15 cellular contexts compared by ENCODE assay signal in the genomic region with DNA sequence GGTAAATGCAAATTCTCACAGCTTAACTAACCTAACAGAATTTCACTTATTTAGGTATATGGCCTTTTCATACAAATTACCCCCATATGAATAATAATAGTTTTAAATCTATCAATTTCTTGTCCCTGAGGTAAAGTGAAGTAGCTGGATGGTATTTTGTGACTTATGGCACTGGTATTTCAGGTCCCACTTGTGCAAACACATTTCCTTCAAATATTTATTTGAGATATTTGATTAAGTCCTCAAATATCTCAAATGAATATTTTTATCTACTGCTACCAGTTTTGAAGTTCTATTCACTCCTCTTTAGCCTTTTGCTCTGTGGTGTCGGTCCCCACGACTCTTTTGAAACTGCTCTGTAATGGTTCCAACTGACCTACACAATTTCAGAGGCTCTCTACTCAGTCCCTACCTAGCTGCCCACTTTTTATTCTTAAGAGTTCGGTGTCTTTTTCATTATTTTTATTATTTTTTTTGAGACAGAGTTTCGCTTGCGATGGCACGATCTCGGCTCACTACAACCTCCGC. TPM values are rescaled to one million over a fixed set of nuclear protein-coding genes. Genes with fewer than 3 reads are reported as not detected.
DNase-seq lines count a peak whose midpoint lies in the region; ATAC-seq and TF ChIP-seq lines count a peak whose summit lies in the region.
"Had no signal": no experiment of that assay in that cellular context is flagged by ENCODE, and none has a peak within 500 bp of the region (broad histone marks: within the 10 kb centered on the region; RNA-seq: fewer than 3 reads in every experiment).

No MANE protein-coding gene starts in this region.

- POLR2A ChIA-PET in PC-3 (lab: Charles Lee; ENCODE audit: unreplicated experiment): no interaction called here

- H3K36me3 ChIP-seq in PC-3 (ENCODE audit: low read depth, low read length): no peaks in the 10 kb centered on the region

- H3K9me3 Mint-ChIP-seq in central memory CD8-positive, alpha-beta T cell: no peaks in the 10 kb centered on the region
- H3K9me3 Mint-ChIP-seq in nephron progenitor cell: no peaks in the 10 kb centered on the region
- H3K9me3 Mint-ChIP-seq: CD4-positive, alpha-beta T cell had no signal

- no peaks in the 10 kb centered on the region for H3K27me3 Mint-ChIP-seq in central memory CD8-positive, alpha-beta T cell
- H3K27me3 Mint-ChIP-seq in nephron progenitor cell (ENCODE audit: low read depth, poor library complexity): no peaks in the 10 kb centered on the region
- H3K27me3 Mint-ChIP-seq: CD4-positive, alpha-beta T cell had no signal

- H3K4me2 ChIP-seq in PC-3 (ENCODE audit: low read length): 0 out of 2 replicates have a peak overlapping the region, but pooled peaks have one; percentile 8

- H3K27me3 ChIP-seq in PC-3 (ENCODE audit: low read length): no peaks in the 10 kb centered on the region

- H4K20me1 ChIP-seq in PC-3 (ENCODE audit: low read length): no peaks in the 10 kb centered on the region

- H3K36me3 Mint-ChIP-seq in central memory CD8-positive, alpha-beta T cell (ENCODE audit: insufficient read depth): peaks cover 24% of the 10 kb centered on the region
- peaks cover 53% of the 10 kb centered on the region for H3K36me3 Mint-ChIP-seq in nephron progenitor cell (ENCODE audit: low read depth)

- H3K4me3 Mint-ChIP-seq in central memory CD8-positive, alpha-beta T cell: no peak overlapping the region
- no peak overlapping the region for H3K4me3 Mint-ChIP-seq in nephron progenitor cell
- H3K4me3 Mint-ChIP-seq: CD4-positive, alpha-beta T cell had no signal

- no peak overlapping the region for H2AFZ ChIP-seq in PC-3 (ENCODE audit: low read length)

- BruUV-seq in PC-3 (replicated peaks; lab: Mats Ljungman, UMichigan): no TSS peak

- no peak overlapping the region for H3K9ac ChIP-seq in PC-3 (ENCODE audit: low read length)

- H3K4me1 ChIP-seq in PC-3 (ENCODE audit: insufficient read depth, low read length): no peaks in the 10 kb centered on the region; the same call in 1 of the 2 replicates
- H3K4me1 ChIP-seq: Caco-2 had no signal

- no peaks in the 10 kb centered on the region for H3K9me3 ChIP-seq in PC-3 (ENCODE audit: low read length)
- H3K9me3 ChIP-seq: Caco-2 had no signal

- TF ChIP-seq CTCF in PC-3 (conservative IDR thresholded peaks at IDR 0.05; ENCODE audit: low read depth, low read length): no peak
- TF ChIP-seq CTCF in nephron progenitor cell (IDR thresholded peaks at IDR 0.05): no peak

- no peaks in the 10 kb centered on the region for H3K79me2 ChIP-seq in PC-3 (ENCODE audit: low read length)

- no peaks in the 10 kb centered on the region for H3K9me2 ChIP-seq in PC-3 (replicated peaks; ENCODE audit: low read length)

- no peaks in the 10 kb centered on the region for H3K4me1 Mint-ChIP-seq in central memory CD8-positive, alpha-beta T cell
- H3K4me1 Mint-ChIP-seq in nephron progenitor cell: no peaks in the 10 kb centered on the region

- DNase-seq in PC-3 (peak; percentile 31), nephron progenitor cell (no peak), activated T-cell treated with anti-CD3 and anti-CD28 coated beads for 4 hours (no peak), GM19240 (ENCODE audit: insufficient read length, low spot score) (no peak)
- DNase-seq in central memory CD8-positive, alpha-beta T cell (ENCODE audit: low spot score in 2 of 2): no peak
- no peak for DNase-seq in activated CD4-positive, alpha-beta T cell treated with anti-CD3 and anti-CD28 coated beads, Interleukin-2, amount 50 U/mL, for 1 hour
- DNase-seq: ACHN; Caco-2; CD4-positive, alpha-beta T cell; GOT3; H7 had no signal

- peak; percentile 51 for ATAC-seq in PC-3
- no peak for ATAC-seq in central memory CD8-positive, alpha-beta T cell (replicated peaks; ENCODE audit: extremely low read depth, poor library complexity, severe bottlenecking)
- ATAC-seq in GM19455 (IDR thresholded peaks at IDR 0.05; ENCODE audit: unreplicated experiment): no peak
- ATAC-seq: HCT116, K562 had no signal

- peak overlapping the region; percentile 4 for H3K27ac Mint-ChIP-seq in central memory CD8-positive, alpha-beta T cell (ENCODE audit: low read depth)
- H3K27ac Mint-ChIP-seq in nephron progenitor cell: peak overlapping the region; percentile 58
- H3K27ac Mint-ChIP-seq: CD4-positive, alpha-beta T cell had no signal

- H3F3A ChIP-seq in PC-3 (ENCODE audit: low read length, unreplicated experiment): no peaks in the 10 kb centered on the region

- CTCF ChIA-PET in PC-3 (lab: Charles Lee): interaction anchor here (0.6 kb wide), 1 partner anchor 1282 kb away, joined by 5 read pairs; no protein-coding TSS in a partner anchor

- intact Hi-C loops in PC-3 (cut with micrococcal nuclease): no loop called here

- H3K27ac ChIP-seq in PC-3 (ENCODE audit: low read length): no peak overlapping the region
- H3K27ac ChIP-seq: C4-2B had no signal

- H3K4me3 ChIP-seq in PC-3 (ENCODE audit: low read length): no peak overlapping the region
- H3K4me3 ChIP-seq: K562 had no signal

RNA-seq across cellular contexts. Expression of a gene that starts 59.6 kb away (rescaled TPM):
- total RNA-seq in PC-3 (2014; rRNA removed): 46.4 and 53.7 TPM in 2 replicates
